8 cellular contexts compared by ENCODE assay signal in genomic region chr21:45403825-45404725, GRCh38. TPM values are rescaled to one million over a fixed set of nuclear protein-coding genes. Genes with fewer than 3 reads are reported as not detected.
DNase-seq lines count a peak whose midpoint lies in the region; ATAC-seq, FAIRE-seq and TF ChIP-seq lines count a peak whose summit lies in the region.

No MANE protein-coding gene starts in this region.

- peak overlapping the region; percentile 42 for H3K27ac ChIP-seq in smooth muscle cell (ENCODE audit: low read depth)

- peaks cover 6% of the 10 kb centered on the region for H3K36me3 Mint-ChIP-seq in activated naive CD8-positive, alpha-beta T cell

- no peak for TF ChIP-seq POLR2A in GM12892 (IDR thresholded peaks at IDR 0.05; ENCODE audit: low read depth, low read length)

- H3K4me2 ChIP-seq in smooth muscle cell = peak overlapping the region; percentile 88

- H3K79me2 ChIP-seq in smooth muscle cell (ENCODE audit: low read depth) = peaks cover 38% of the 10 kb centered on the region

- no peaks in the 10 kb centered on the region for H3K36me3 ChIP-seq in smooth muscle cell (ENCODE audit: low read depth)

- H3K27ac Mint-ChIP-seq in activated naive CD8-positive, alpha-beta T cell = peak overlapping the region; percentile 1

- no peak for DNase-seq in HFF-Myc (ENCODE audit: extremely low read depth, low read depth)
- DNase-seq in smooth muscle cell (lab: John Stamatoyannopoulos, UW; ENCODE audit: unreplicated experiment) = no peak
- DNase-seq in GM12892 (ENCODE audit: insufficient read length) = no peak
- DNase-seq in GDM1 (lab: John Stamatoyannopoulos, UW) = no peak
- no peak for DNase-seq in NCI-H1417 treated with DMSO at 0.1 percent for 48 hours (lab: John Stamatoyannopoulos, UW)

- peaks cover 8% of the 10 kb centered on the region for H3F3A ChIP-seq in smooth muscle cell (ENCODE audit: low read depth)

- WGBS in smooth muscle cell (ENCODE audit: low lambda C conversion rate) = 9% methylated on average over 33 of the region's 38 CpGs

- H3K4me3 Mint-ChIP-seq in activated naive CD8-positive, alpha-beta T cell = peak overlapping the region; percentile 87

- TF ChIP-seq CTCF in HFF-Myc (IDR thresholded peaks at IDR 0.05; ENCODE audit: low read depth, low read length, missing control alignments) (no peak), smooth muscle cell (IDR thresholded peaks at IDR 0.05; ENCODE audit: borderline replicate concordance, insufficient read depth, poor library complexity, severe bottlenecking) (no peak)

- peaks cover 36% of the 10 kb centered on the region for H3K4me1 ChIP-seq in smooth muscle cell (ENCODE audit: low read depth)

- H3K4me3 ChIP-seq in HFF-Myc (replicated peaks; ENCODE audit: low read depth, low read length) (peak overlapping the region; percentile 15), iPS-11a (ENCODE audit: low read depth, low read length) (peak overlapping the region; percentile 48), smooth muscle cell (peak overlapping the region; percentile 53)

- no peaks in the 10 kb centered on the region for H3K27me3 ChIP-seq in smooth muscle cell (ENCODE audit: low read depth)

- peaks cover 41% of the 10 kb centered on the region for H3K27me3 Mint-ChIP-seq in activated naive CD8-positive, alpha-beta T cell

- peak overlapping the region; percentile 68 for H2AFZ ChIP-seq in smooth muscle cell (ENCODE audit: low read depth)

- H4K20me1 ChIP-seq in smooth muscle cell (ENCODE audit: low read depth) = peaks cover 33% of the 10 kb centered on the region

- H3K4me1 Mint-ChIP-seq in activated naive CD8-positive, alpha-beta T cell (ENCODE audit: low read depth) = peaks cover 14% of the 10 kb centered on the region

- no peak for FAIRE-seq in GM12892 (lab: Jason Lieb, UNC)

- H3K9me3 Mint-ChIP-seq in activated naive CD8-positive, alpha-beta T cell (ENCODE audit: low read depth) = peaks cover 6% of the 10 kb centered on the region

- no peak for ATAC-seq in GM18519 (IDR thresholded peaks at IDR 0.05; ENCODE audit: low FRiP score, unreplicated experiment)

- H3K9ac ChIP-seq in smooth muscle cell (ENCODE audit: low read depth) = no peak overlapping the region

- peaks cover 5% of the 10 kb centered on the region for H3K9me3 ChIP-seq in smooth muscle cell (replicated peaks; ENCODE audit: low read depth)

RNA-seq across cellular contexts. Expression of gene COL18A1, which starts 0.9 kb away (rescaled TPM):
- 192 and 240 TPM in 2 replicates for total RNA-seq in smooth muscle cell
- 362 and 485 TPM in 2 replicates for polyA plus RNA-seq in smooth muscle cell
- 0.68 TPM for polyA plus RNA-seq in GM12892 (2012; ENCODE audit: missing spikeins)
